Comparison of ENCODE assay signal across 7 cellular contexts in the genomic region with DNA sequence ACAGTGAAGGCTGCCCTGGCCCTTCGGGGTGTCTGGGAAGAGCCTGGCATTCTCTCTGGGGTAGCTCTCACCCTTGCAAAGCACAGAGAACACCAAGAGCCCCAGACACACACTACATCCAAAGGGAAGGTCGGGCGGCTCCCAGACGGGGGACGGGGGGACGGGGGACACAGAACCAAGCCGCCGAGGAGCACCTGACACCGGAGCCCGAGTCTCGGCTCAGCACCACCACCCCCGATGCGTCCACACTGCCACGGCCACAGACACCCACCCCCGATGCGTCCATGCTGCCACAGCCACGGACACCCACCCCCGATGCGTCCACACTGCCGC. TPM values are rescaled to one million over a fixed set of nuclear protein-coding genes. Genes with fewer than 3 reads are reported as not detected.
DNase-seq lines count a peak whose midpoint lies in the region; ATAC-seq and TF ChIP-seq lines count a peak whose summit lies in the region.
"Not testable (repeated sequence)": the region's sequence is repeated elsewhere in the genome, so short reads cannot be mapped to it uniquely, and the experiment has no call there.

No MANE protein-coding gene starts in this region.

- peak overlapping the region; percentile 67 for H2BK15ac ChIP-seq in neuronal stem cell (ENCODE audit: low read length)

- not testable (repeated sequence) for H2BK5ac ChIP-seq in neuronal stem cell (ENCODE audit: low read length)

- peak overlapping the region; percentile 3 for H4K8ac ChIP-seq in neuronal stem cell (ENCODE audit: low read depth, low read length)

- not testable (repeated sequence) for H3K4ac ChIP-seq in neuronal stem cell (ENCODE audit: low read length)

- H3K4me3 Mint-ChIP-seq in activated T-cell treated with anti-CD3 and anti-CD28 coated beads, Interleukin-2, amount 50 U/mL, for 24 hours; activated naive CD8-positive, alpha-beta T cell treated with anti-CD3 and anti-CD28 coated beads, Interleukin-2, amount 50 U/mL, for 24 hours; stimulated activated naive B cell treated with anti-CD40 and anti-IgM and Interleukin-4, amounts not matched to agents 10 μg/mL and 1 μg/mL and 100 μg/mL, for 72 hours: not testable (repeated sequence)

- H3K14ac ChIP-seq in neuronal stem cell (ENCODE audit: low read length): not testable (repeated sequence)

- H3K27me3 Mint-ChIP-seq in activated T-cell treated with anti-CD3 and anti-CD28 coated beads, Interleukin-2, amount 50 U/mL, for 24 hours; activated naive CD8-positive, alpha-beta T cell treated with anti-CD3 and anti-CD28 coated beads, Interleukin-2, amount 50 U/mL, for 24 hours; stimulated activated naive B cell treated with anti-CD40 and anti-IgM and Interleukin-4, amounts not matched to agents 10 μg/mL and 1 μg/mL and 100 μg/mL, for 72 hours: not testable (repeated sequence)

- not testable (repeated sequence) for H3K27ac ChIP-seq in Peyer's patch; neuronal stem cell (replicated peaks; ENCODE audit: low read length)

- H3K36me3 ChIP-seq in Peyer's patch; neuronal stem cell (replicated peaks in 1 of 2; ENCODE audit: control insufficient read depth in 2 of 2, insufficient read depth in 2 of 2, low read length in 2 of 2): not testable (repeated sequence)

- not testable (repeated sequence) for H3K4me3 ChIP-seq in Peyer's patch; neuronal stem cell (ENCODE audit: low read length in 2 of 2)

- not testable (repeated sequence) for H2BK12ac ChIP-seq in neuronal stem cell (ENCODE audit: low read length)

- not testable (repeated sequence) for H4K91ac ChIP-seq in neuronal stem cell (ENCODE audit: low read depth, low read length, poor library complexity)

- H3K23ac ChIP-seq in neuronal stem cell (ENCODE audit: low read depth, low read length, poor library complexity): peak overlapping the region; percentile 55

- peak overlapping the region; percentile 90 for H2AK5ac ChIP-seq in neuronal stem cell (ENCODE audit: low read depth, low read length)

- not testable (repeated sequence) for H3K9me3 ChIP-seq in Peyer's patch; neuronal stem cell (replicated peaks in 1 of 2; ENCODE audit: control insufficient read depth in 2 of 2, insufficient read depth in 1 of 2, low read depth in 1 of 2, low read length in 2 of 2)

- H3K27ac Mint-ChIP-seq in activated T-cell treated with anti-CD3 and anti-CD28 coated beads, Interleukin-2, amount 50 U/mL, for 24 hours: peak overlapping the region; percentile 75
- H3K27ac Mint-ChIP-seq in activated naive CD8-positive, alpha-beta T cell treated with anti-CD3 and anti-CD28 coated beads, Interleukin-2, amount 50 U/mL, for 24 hours: peak overlapping the region; percentile 62
- peak overlapping the region; percentile 42 for H3K27ac Mint-ChIP-seq in stimulated activated naive B cell treated with anti-CD40 and anti-IgM and Interleukin-4, amounts not matched to agents 10 μg/mL and 1 μg/mL and 100 μg/mL, for 72 hours

- H3K4me1 ChIP-seq in Peyer's patch (peaks cover 0 to 14% (median 9%) of the 10 kb centered on the region in 4 donors), neuronal stem cell (ENCODE audit: control insufficient read depth in 2 of 2, insufficient read depth in 1 of 2, low read depth in 1 of 2, low read length in 2 of 2) (peaks cover 12 to 20% of the 10 kb centered on the region in 2 donors)

- H3K27me3 ChIP-seq in Peyer's patch; neuronal stem cell (ENCODE audit: control insufficient read depth in 3 of 3, insufficient read depth in 3 of 3, low read depth in 1 of 3, low read length in 3 of 3): not testable (repeated sequence)

- H2BK120ac ChIP-seq in neuronal stem cell (ENCODE audit: low read depth, low read length): not testable (repeated sequence)

- DNase-seq in GM10266 (ENCODE audit: extremely low spot score) (peak; percentile 51), Peyer's patch (peak in 2 of 3 donors; percentile 30 to 39), left colon (peak; percentile 2 to 20)
- DNase-seq in activated T-cell treated with anti-CD3 and anti-CD28 coated beads, Interleukin-2, amount 50 U/mL, for 24 hours; activated naive CD8-positive, alpha-beta T cell treated with anti-CD3 and anti-CD28 coated beads, Interleukin-2, amount 50 U/mL, for 24 hours; neuronal stem cell (ENCODE audit: low spot score); stimulated activated naive B cell treated with anti-CD40 and anti-IgM and Interleukin-4, amounts not matched to agents 10 μg/mL and 1 μg/mL and 100 μg/mL, for 72 hours: not testable (repeated sequence)

- not testable (repeated sequence) for H3K79me1 ChIP-seq in neuronal stem cell (ENCODE audit: low read depth, low read length)

- peak overlapping the region; percentile 87 for H3K18ac ChIP-seq in neuronal stem cell (ENCODE audit: low read length)

- peaks cover 34% of the 10 kb centered on the region for H3K36me3 Mint-ChIP-seq in activated T-cell treated with anti-CD3 and anti-CD28 coated beads, Interleukin-2, amount 50 U/mL, for 24 hours (ENCODE audit: low read depth)
- H3K36me3 Mint-ChIP-seq in activated naive CD8-positive, alpha-beta T cell treated with anti-CD3 and anti-CD28 coated beads, Interleukin-2, amount 50 U/mL, for 24 hours (ENCODE audit: low read depth): not testable (repeated sequence)
- H3K36me3 Mint-ChIP-seq in stimulated activated naive B cell treated with anti-CD40 and anti-IgM and Interleukin-4, amounts not matched to agents 10 μg/mL and 1 μg/mL and 100 μg/mL, for 72 hours: peaks cover 0 to 11% of the 10 kb centered on the region in 2 donors

- H3K9ac ChIP-seq in neuronal stem cell (ENCODE audit: low read depth, low read length, poor library complexity): not testable (repeated sequence)

- ATAC-seq in activated naive CD8-positive, alpha-beta T cell treated with anti-CD3 and anti-CD28 coated beads, Interleukin-2, amount 50 U/mL, for 24 hours; left colon; stimulated activated naive B cell treated with anti-CD40 and anti-IgM and Interleukin-4, amounts not matched to agents 10 μg/mL and 1 μg/mL and 100 μg/mL, for 72 hours (replicated peaks): not testable (repeated sequence)

- H3K4me1 Mint-ChIP-seq in activated T-cell treated with anti-CD3 and anti-CD28 coated beads, Interleukin-2, amount 50 U/mL, for 24 hours (ENCODE audit: low read depth): peaks cover 63% of the 10 kb centered on the region
- peaks cover 70% of the 10 kb centered on the region for H3K4me1 Mint-ChIP-seq in activated naive CD8-positive, alpha-beta T cell treated with anti-CD3 and anti-CD28 coated beads, Interleukin-2, amount 50 U/mL, for 24 hours
- H3K4me1 Mint-ChIP-seq in stimulated activated naive B cell treated with anti-CD40 and anti-IgM and Interleukin-4, amounts not matched to agents 10 μg/mL and 1 μg/mL and 100 μg/mL, for 72 hours: peaks cover 25 to 46% of the 10 kb centered on the region in 2 donors

- not testable (repeated sequence) for TF ChIP-seq POLR2A in Peyer's patch (IDR thresholded peaks at IDR 0.05)

- intact Hi-C loops in left colon (cut with DNase I, micrococcal nuclease): not testable (repeated sequence)

- WGBS in neuronal stem cell (ENCODE audit: extremely low coverage in 2 of 2, insufficient read length in 2 of 2, insufficient replicate concordance in 1 of 2), 2 donors: no CpG with 5 or more reads among the region's 20 CpGs

- not testable (repeated sequence) for H3K9me3 Mint-ChIP-seq in activated T-cell treated with anti-CD3 and anti-CD28 coated beads, Interleukin-2, amount 50 U/mL, for 24 hours; activated naive CD8-positive, alpha-beta T cell treated with anti-CD3 and anti-CD28 coated beads, Interleukin-2, amount 50 U/mL, for 24 hours; stimulated activated naive B cell treated with anti-CD40 and anti-IgM and Interleukin-4, amounts not matched to agents 10 μg/mL and 1 μg/mL and 100 μg/mL, for 72 hours

- TF ChIP-seq CTCF in GM10266 (IDR thresholded peaks at IDR 0.05; ENCODE audit: control insufficient read depth, insufficient read depth, low read depth, missing control alignments); Peyer's patch (IDR thresholded peaks at IDR 0.05): not testable (repeated sequence)

- not testable (repeated sequence) for H3K4me2 ChIP-seq in neuronal stem cell (ENCODE audit: insufficient read depth, low read length, poor library complexity, severe bottlenecking)

- H2AFZ ChIP-seq in neuronal stem cell (ENCODE audit: low read length): not testable (repeated sequence)

RNA-seq across cellular contexts. Expression of gene RASA3, which starts 29.2 kb away (rescaled TPM):
- total RNA-seq in Peyer's patch: 10 to 100 TPM in 1 of 4 donors, 1 to 10 TPM in 3; 3.5 to 41.3 (median 6.9) TPM
- 1 to 10 TPM; 6.5 to 9.0 TPM for total RNA-seq in left colon
- 9.5 TPM for polyA plus RNA-seq in neuronal stem cell (2013, experiment 1 of 2)
- polyA plus RNA-seq in neuronal stem cell (2013, experiment 2 of 2): 8.9 TPM
